ENCODE assay signal across 15 cellular contexts in genomic region chr13:42985312-42986175, GRCh38. TPM values are rescaled to one million over a fixed set of nuclear protein-coding genes. Genes with fewer than 3 reads are reported as not detected.
DNase-seq lines count a peak whose midpoint lies in the region; ATAC-seq, FAIRE-seq and TF ChIP-seq lines count a peak whose summit lies in the region.
"Had no signal": no experiment of that assay in that cellular context is flagged by ENCODE, and none has a peak within 500 bp of the region (broad histone marks: within the 10 kb centered on the region; RNA-seq: fewer than 3 reads in every experiment).

No MANE protein-coding gene starts in this region.

- TF ChIP-seq POLR2A in GM12891 (IDR thresholded peaks at IDR 0.05; ENCODE audit: low read depth, low read length), result no peak

- no peaks in the 10 kb centered on the region for H3K27me3 Mint-ChIP-seq in activated B cell treated with CpG ODN at 0.5 μM for 24 hours
- H3K27me3 Mint-ChIP-seq: IgD-negative memory B cell had no signal

- peak overlapping the region; percentile 4 for H3K4me3 Mint-ChIP-seq in activated B cell treated with CpG ODN at 0.5 μM for 24 hours
- H3K4me3 Mint-ChIP-seq: neural crest cell had no signal

- H3K9me3 Mint-ChIP-seq in activated B cell treated with CpG ODN at 0.5 μM for 24 hours, result no peaks in the 10 kb centered on the region
- H3K9me3 Mint-ChIP-seq: IgD-negative memory B cell, neural crest cell had no signal

- peak; percentile 84 for FAIRE-seq in GM12891 (lab: Jason Lieb, UNC)
- FAIRE-seq in islet of Langerhans (lab: Jason Lieb, UNC), result peak; percentile 33

- no peak for DNase-seq in GM12891 (ENCODE audit: insufficient read length, low spot score)
- DNase-seq in activated B cell treated with CpG ODN at 0.5 μM for 24 hours, result no peak
- peak; percentile 91 for DNase-seq in renal cortical epithelial cell (ENCODE audit: low read depth)
- no peak for DNase-seq in NCI-H1092 treated with DMSO at 0.1 percent for 48 hours (lab: John Stamatoyannopoulos, UW)
- DNase-seq in central memory CD4-positive, alpha-beta T cell, result no peak
- DNase-seq in NCI-H2171 treated with DMSO at 0.1 percent for 48 hours (lab: John Stamatoyannopoulos, UW), result no peak
- DNase-seq: activated naive CD4-positive, alpha-beta T cell treated with anti-CD3 and anti-CD28 coated beads, Interleukin-2, amount 50 U/mL, for 16 hours; COR-L47; dermis blood vessel endothelial cell; NCI-H226 had no signal

- CTCF ChIA-PET in activated B cell treated with CpG ODN at 0.5 μM for 24 hours (lab: Charles Lee), result interaction anchor here (0.6 to 1.8 kb wide), 4 partner anchors 14 to 59 kb away, joined by 3 to 5 read pairs (median 4); no protein-coding TSS in a partner anchor

- intact Hi-C loops in activated B cell treated with CpG ODN at 0.5 μM for 24 hours (cut with micrococcal nuclease), result no loop called here

- H3K4me1 Mint-ChIP-seq in activated B cell treated with CpG ODN at 0.5 μM for 24 hours, result peaks cover 68% of the 10 kb centered on the region

- H3K27ac Mint-ChIP-seq in activated B cell treated with CpG ODN at 0.5 μM for 24 hours, result peak overlapping the region; percentile 62

- POLR2A ChIA-PET in activated B cell treated with CpG ODN at 0.5 μM for 24 hours (lab: Charles Lee), result interaction anchor here (1.2 to 1.8 kb wide), 3 partner anchors 38 to 57 kb away, joined by 4 to 6 read pairs (median 4); partner anchors contain the start of gene DNAJC15

- H3K36me3 Mint-ChIP-seq in activated B cell treated with CpG ODN at 0.5 μM for 24 hours (ENCODE audit: low read depth), result peaks cover 18% of the 10 kb centered on the region

- ATAC-seq in activated B cell treated with CpG ODN at 0.5 μM for 24 hours (ENCODE audit: low read depth) (no peak), HG03565 (IDR thresholded peaks at IDR 0.05; ENCODE audit: unreplicated experiment) (no peak)
- ATAC-seq: activated CD4-positive, CD25-positive, alpha-beta regulatory T cell treated with anti-CD3 and anti-CD28 coated beads, Interleukin-2, amount 50 U/mL, for 24 hours had no signal

- no peak for TF ChIP-seq CTCF in activated B cell treated with CpG ODN at 0.5 μM for 24 hours (IDR thresholded peaks at IDR 0.05)

TF ChIP-seq in GM12891, 5 proteins besides CTCF, POLR2A, EP300 and RAD21:
- TF ChIP-seq SPI1 (IDR thresholded peaks at IDR 0.05; ENCODE audit: low read depth, low read length) (no peak), TAF1 (IDR thresholded peaks at IDR 0.05; ENCODE audit: low read depth, low read length) (no peak), PAX5 (IDR thresholded peaks at IDR 0.05; ENCODE audit: insufficient read depth, low read length, severe bottlenecking) (no peak), POLR2AphosphoS5 (IDR thresholded peaks at IDR 0.05; ENCODE audit: low read depth, low read length) (no peak), POU2F2 (IDR thresholded peaks at IDR 0.05; ENCODE audit: low read depth, low read length) (no peak)
TF ChIP-seq in GM12891: peak in this region for 0.

RNA-seq across cellular contexts. Expression of gene EPSTI1, which starts 6.5 kb away (rescaled TPM):
- 23.0 TPM for polyA plus RNA-seq in GM12891 (2012; ENCODE audit: low read depth, missing spikeins)
- total RNA-seq in activated B cell treated with CpG ODN at 0.5 μM for 24 hours, result 30.6 and 32.8 TPM in 2 replicates
- total RNA-seq in renal cortical epithelial cell, result 14.8 and 27.7 TPM in 2 replicates
- total RNA-seq: neural crest cell had no signal

RNA-seq across cellular contexts. Expression of gene DNAJC15, which starts 37.8 kb away (rescaled TPM):
- polyA plus RNA-seq in GM12891 (2012; ENCODE audit: low read depth, missing spikeins), result 24.9 TPM
- total RNA-seq in activated B cell treated with CpG ODN at 0.5 μM for 24 hours, result 19.1 and 19.3 TPM in 2 replicates
- total RNA-seq in renal cortical epithelial cell, result 8.2 and 23.7 TPM in 2 replicates
